11 cellular contexts compared by ENCODE assay signal in the genomic region with DNA sequence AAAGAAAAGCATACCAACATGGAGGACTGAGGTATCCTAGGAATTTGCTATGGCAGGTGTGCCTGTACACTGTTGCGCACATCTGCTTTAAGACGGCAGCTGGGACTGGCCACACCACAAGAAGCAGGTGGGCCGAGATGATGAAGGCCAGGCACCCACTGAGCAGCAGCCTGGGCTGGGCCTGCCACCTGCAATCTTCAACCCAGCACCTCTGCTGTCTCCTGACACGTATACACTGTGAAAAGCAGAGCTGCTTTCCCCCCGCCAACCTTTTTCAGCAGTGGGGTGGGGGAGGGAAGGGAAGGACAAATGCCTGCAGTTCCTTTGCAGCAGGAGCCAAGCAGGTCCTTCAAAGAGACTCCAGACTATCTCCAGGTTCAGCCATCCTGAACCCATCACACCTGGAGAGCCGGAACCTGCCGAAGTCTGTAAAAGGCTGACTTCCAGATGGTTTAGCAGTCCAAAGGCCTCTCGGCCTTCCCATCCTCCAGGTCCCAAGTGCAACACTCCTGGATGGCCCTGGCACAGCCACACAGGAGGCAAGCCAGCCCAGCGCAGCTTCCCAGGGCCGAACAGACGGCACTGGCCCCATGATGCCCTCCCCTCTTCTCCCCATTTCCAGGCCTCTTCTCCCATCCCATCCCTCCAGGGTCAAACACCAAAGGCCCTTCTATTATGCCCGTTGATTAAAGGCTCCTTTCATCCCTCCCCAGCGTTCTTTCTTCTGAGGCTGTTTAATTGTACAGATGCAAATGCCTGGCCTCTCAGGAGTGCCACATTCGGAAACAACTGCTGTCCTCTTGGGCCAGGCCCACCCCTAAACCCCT. TPM values are rescaled to one million over a fixed set of nuclear protein-coding genes. Genes with fewer than 3 reads are reported as not detected.
A peak's percentile ranks its signal among the peaks of the same experiment; 100 is the strongest.
DNase-seq lines count a peak whose midpoint lies in the region; ATAC-seq and TF ChIP-seq lines count a peak whose summit lies in the region.
"Had no signal": no experiment of that assay in that cellular context is flagged by ENCODE, and none has a peak within 500 bp of the region (broad histone marks: within the 10 kb centered on the region; RNA-seq: fewer than 3 reads in every experiment).

No MANE protein-coding gene starts in this region.

- peak overlapping the region; percentile 49 for H2BK15ac ChIP-seq in mesenchymal stem cell (ENCODE audit: low read depth, poor library complexity, severe bottlenecking)

- peaks cover 0 to 2% of the 10 kb centered on the region in 2 donors for H3K4me1 Mint-ChIP-seq in effector memory CD8-positive, alpha-beta T cell (ENCODE audit: low read depth in 2 of 2)
- no peaks in the 10 kb centered on the region for H3K4me1 Mint-ChIP-seq in stimulated activated naive B cell treated with anti-CD40 and anti-IgM and Interleukin-4, amounts not matched to agents 10 μg/mL and 1 μg/mL and 100 μg/mL, for 72 hours
- H3K4me1 Mint-ChIP-seq: activated T-helper 17 cell treated with anti-CD3 and anti-CD28 coated beads, Interleukin-2, amount 50 U/mL, for 72 hours had no signal

- peak overlapping the region; percentile 23 to 74 for H3K27ac Mint-ChIP-seq in effector memory CD8-positive, alpha-beta T cell
- H3K27ac Mint-ChIP-seq in stimulated activated naive B cell treated with anti-CD40 and anti-IgM and Interleukin-4, amounts not matched to agents 10 μg/mL and 1 μg/mL and 100 μg/mL, for 72 hours = no peak overlapping the region
- H3K27ac Mint-ChIP-seq: activated T-helper 17 cell treated with anti-CD3 and anti-CD28 coated beads, Interleukin-2, amount 50 U/mL, for 72 hours had no signal

- no peaks in the 10 kb centered on the region for H3K9me3 Mint-ChIP-seq in effector memory CD8-positive, alpha-beta T cell
- H3K9me3 Mint-ChIP-seq in stimulated activated naive B cell treated with anti-CD40 and anti-IgM and Interleukin-4, amounts not matched to agents 10 μg/mL and 1 μg/mL and 100 μg/mL, for 72 hours = no peaks in the 10 kb centered on the region
- H3K9me3 Mint-ChIP-seq: activated T-helper 17 cell treated with anti-CD3 and anti-CD28 coated beads, Interleukin-2, amount 50 U/mL, for 72 hours had no signal

- no peak overlapping the region for H3K27ac ChIP-seq in mesenchymal stem cell (ENCODE audit: low read length, poor library complexity, severe bottlenecking)
- peak overlapping the region; percentile 69 for H3K27ac ChIP-seq in thymus (ENCODE audit: low read depth)

- DNase-seq in NCI-H146 (lab: John Stamatoyannopoulos, UW) (peak; percentile 25), NCI-H146 treated with DMSO at 0.1 percent for 48 hours (lab: John Stamatoyannopoulos, UW; ENCODE audit: unreplicated experiment) (no peak), mesenchymal stem cell (no peak)
- no peak for DNase-seq in effector memory CD8-positive, alpha-beta T cell
- DNase-seq in stimulated activated naive B cell treated with anti-CD40 and anti-IgM and Interleukin-4, amounts not matched to agents 10 μg/mL and 1 μg/mL and 100 μg/mL, for 72 hours = no peak
- DNase-seq: 8988T, NCI-H187 treated with DMSO at 0.1 percent for 48 hours had no signal

- TF ChIP-seq POLR2A in GM18505 (IDR thresholded peaks at IDR 0.05; ENCODE audit: borderline replicate concordance, extremely low read depth, insufficient read depth, insufficient read length) = no peak

- H3K4ac ChIP-seq in mesenchymal stem cell (ENCODE audit: low read depth in 1 of 2, low read length in 2 of 2) = no peak overlapping the region

- no peaks in the 10 kb centered on the region for H3K9me3 ChIP-seq in mesenchymal stem cell (ENCODE audit: control insufficient read depth, low read length)
- no peaks in the 10 kb centered on the region for H3K9me3 ChIP-seq in thymus (ENCODE audit: control insufficient read depth)

- no peak overlapping the region for H3K4me2 ChIP-seq in mesenchymal stem cell (ENCODE audit: low read length, poor library complexity, severe bottlenecking)

- H4K91ac ChIP-seq in mesenchymal stem cell (ENCODE audit: low read length) = peak overlapping the region; percentile 18

- H2AFZ ChIP-seq in mesenchymal stem cell (ENCODE audit: low read depth, low read length) = no peak overlapping the region

- H3K27me3 Mint-ChIP-seq in effector memory CD8-positive, alpha-beta T cell = no peaks in the 10 kb centered on the region
- no peaks in the 10 kb centered on the region for H3K27me3 Mint-ChIP-seq in stimulated activated naive B cell treated with anti-CD40 and anti-IgM and Interleukin-4, amounts not matched to agents 10 μg/mL and 1 μg/mL and 100 μg/mL, for 72 hours
- H3K27me3 Mint-ChIP-seq: activated T-helper 17 cell treated with anti-CD3 and anti-CD28 coated beads, Interleukin-2, amount 50 U/mL, for 72 hours had no signal

- H3K4me1 ChIP-seq in mesenchymal stem cell (ENCODE audit: control insufficient read depth, insufficient read depth, low read depth, low read length) = peaks cover 13% of the 10 kb centered on the region
- peaks cover 48% of the 10 kb centered on the region for H3K4me1 ChIP-seq in thymus (ENCODE audit: control insufficient read depth, insufficient read depth, low read length)

- H2BK120ac ChIP-seq in mesenchymal stem cell (ENCODE audit: low read depth, low read length) = no peak overlapping the region

- H2AK5ac ChIP-seq in mesenchymal stem cell (ENCODE audit: low read length, severe bottlenecking) = no peak overlapping the region

- 80% methylated on average over 13 of the region's 14 CpGs for WGBS in mesenchymal stem cell
- WGBS in thymus = 59% methylated on average over 14 of the region's 14 CpGs

- no peak overlapping the region for H3K14ac ChIP-seq in mesenchymal stem cell (ENCODE audit: low read length in 2 of 2)

- ATAC-seq in effector memory CD8-positive, alpha-beta T cell (replicated peaks) = no peak
- no peak for ATAC-seq in HG03159 (IDR thresholded peaks at IDR 0.05; ENCODE audit: unreplicated experiment)
- ATAC-seq in stimulated activated naive B cell treated with anti-CD40 and anti-IgM and Interleukin-4, amounts not matched to agents 10 μg/mL and 1 μg/mL and 100 μg/mL, for 72 hours (replicated peaks) = no peak
- ATAC-seq in GM18505 (IDR thresholded peaks at IDR 0.05; ENCODE audit: unreplicated experiment) = no peak
- ATAC-seq: activated T-helper 17 cell treated with anti-CD3 and anti-CD28 coated beads, Interleukin-2, amount 50 U/mL, for 72 hours had no signal

- peak overlapping the region; percentile 28 to 51 for H3K18ac ChIP-seq in mesenchymal stem cell (ENCODE audit: low read depth in 1 of 2, low read length in 2 of 2)

- H2BK5ac ChIP-seq in mesenchymal stem cell (ENCODE audit: low read depth, low read length, poor library complexity, severe bottlenecking) = no peak overlapping the region

- H4K8ac ChIP-seq in mesenchymal stem cell (ENCODE audit: low read length) = peak overlapping the region; percentile 76

- peak overlapping the region; percentile 37 to 49 for H2BK12ac ChIP-seq in mesenchymal stem cell (ENCODE audit: low read length in 2 of 2)

- no peak overlapping the region for H3K23ac ChIP-seq in mesenchymal stem cell (ENCODE audit: low read length in 2 of 2)

- H3K36me3 Mint-ChIP-seq in effector memory CD8-positive, alpha-beta T cell (ENCODE audit: insufficient read depth) = peaks cover 19% of the 10 kb centered on the region
- H3K36me3 Mint-ChIP-seq in stimulated activated naive B cell treated with anti-CD40 and anti-IgM and Interleukin-4, amounts not matched to agents 10 μg/mL and 1 μg/mL and 100 μg/mL, for 72 hours = peaks cover 0 to 3% of the 10 kb centered on the region in 2 donors

- H3K4me3 ChIP-seq in mesenchymal stem cell (ENCODE audit: insufficient read depth in 1 of 2, low read depth in 1 of 2, low read length in 2 of 2) (no peak overlapping the region), thymus (ENCODE audit: low read length) (peak overlapping the region; percentile 19)

- H3K79me1 ChIP-seq in mesenchymal stem cell (replicated peaks; ENCODE audit: low read length, poor library complexity, severe bottlenecking) = peaks cover 4% of the 10 kb centered on the region

- H3K36me3 ChIP-seq in mesenchymal stem cell (ENCODE audit: control insufficient read depth in 1 of 2, insufficient read depth in 2 of 2, low read depth in 1 of 2, low read length in 2 of 2) (peaks cover 48 to 52% of the 10 kb centered on the region in 2 experiments), thymus (ENCODE audit: control insufficient read depth, insufficient read depth) (peaks cover 60% of the 10 kb centered on the region)

- H3K27me3 ChIP-seq in mesenchymal stem cell (ENCODE audit: control insufficient read depth in 1 of 2, insufficient read depth in 1 of 2, low read length in 2 of 2) (no peaks in the 10 kb centered on the region), thymus (ENCODE audit: control insufficient read depth, insufficient read depth) (no peaks in the 10 kb centered on the region)

- H3K9ac ChIP-seq in mesenchymal stem cell (ENCODE audit: low read length) = peak overlapping the region; percentile 64

- H3K4me3 Mint-ChIP-seq in effector memory CD8-positive, alpha-beta T cell = no peak overlapping the region
- no peak overlapping the region for H3K4me3 Mint-ChIP-seq in stimulated activated naive B cell treated with anti-CD40 and anti-IgM and Interleukin-4, amounts not matched to agents 10 μg/mL and 1 μg/mL and 100 μg/mL, for 72 hours
- H3K4me3 Mint-ChIP-seq: activated T-helper 17 cell treated with anti-CD3 and anti-CD28 coated beads, Interleukin-2, amount 50 U/mL, for 72 hours had no signal

RNA-seq across cellular contexts. Expression of a gene that starts 31.1 kb away (rescaled TPM):
- polyA plus RNA-seq in mesenchymal stem cell (2013, experiment 1 of 2) = 0.17 TPM
- 0.22 TPM for polyA plus RNA-seq in mesenchymal stem cell (2013, experiment 2 of 2)
- polyA plus RNA-seq in thymus = 9.8 TPM
